Comparison of ENCODE assay signal across 15 cellular contexts in the genomic region with DNA sequence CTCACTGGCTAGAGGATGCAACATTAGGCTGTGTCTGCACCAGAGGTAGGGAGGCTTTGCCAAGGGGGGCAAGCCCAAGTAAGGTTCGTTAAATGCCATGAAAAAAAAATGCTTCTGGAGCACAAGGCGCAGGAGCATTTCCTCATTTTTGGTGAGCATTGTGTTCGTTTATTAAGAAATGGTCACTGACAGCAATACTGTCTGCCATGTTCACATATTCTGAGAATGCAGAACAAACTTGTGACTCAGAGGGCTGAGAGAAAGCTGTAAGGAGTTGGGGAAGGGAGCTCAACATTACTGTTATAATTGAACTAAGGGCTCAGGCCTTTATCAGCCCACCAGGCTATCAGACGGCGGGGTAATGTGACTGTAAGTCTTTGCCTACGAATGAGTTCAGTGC.
DNase-seq lines count a peak whose midpoint lies in the region; ATAC-seq and TF ChIP-seq lines count a peak whose summit lies in the region.
"Had no signal": no experiment of that assay in that cellular context is flagged by ENCODE, and none has a peak within 500 bp of the region (broad histone marks: within the 10 kb centered on the region; RNA-seq: fewer than 3 reads in every experiment).

No MANE protein-coding gene starts in this region.

- peak; percentile 2 for DNase-seq in NCI-H226
- no peak for DNase-seq in neural progenitor cell (ENCODE audit: low spot score)
- no peak for DNase-seq in GM13976 (ENCODE audit: low spot score)
- DNase-seq: activated T-cell treated with anti-CD3 and anti-CD28 coated beads, Interleukin-2, amount 50 U/mL, for 1 hour; central memory CD4-positive, alpha-beta T cell; pancreas; RPMI8226; stimulated activated CD4-positive, alpha-beta T cell treated with anti-CD3 and anti-CD28 coated beads, Interleukin-4, amount 100 ng/mL, for 24 hours had no signal

- intact Hi-C loops in dendritic cell treated with granulocyte-macrophage colony-stimulating factor and Interleukin-4, amounts not matched to agents 40 ng/mL and 50 ng/mL, for 4 days (cut with micrococcal nuclease): no loop called here

- H3K36me3 ChIP-seq in BLaER1 treated with 17β-estradiol and CSF1 and Interleukin-3, amounts not matched to agents 10 nM and 100 nM: no peaks in the 10 kb centered on the region
- no peaks in the 10 kb centered on the region for H3K36me3 ChIP-seq in neural progenitor cell
- H3K36me3 ChIP-seq: pancreas had no signal

- H3K4me3 ChIP-seq in BLaER1 treated with 17β-estradiol and CSF1 and Interleukin-3, amounts not matched to agents 10 nM and 100 nM: no peak overlapping the region
- H3K4me3 ChIP-seq in neural progenitor cell: no peak overlapping the region
- H3K4me3 ChIP-seq: pancreas had no signal

- H3K9ac ChIP-seq in BLaER1 treated with 17β-estradiol and CSF1 and Interleukin-3, amounts not matched to agents 10 nM and 100 nM: peak overlapping the region in 1 of 11 experiments; percentile 39; a peak in 2 of 22 replicates
- no peak overlapping the region for H3K9ac ChIP-seq in neural progenitor cell

- peaks cover 0 to 7% (median 0%) of the 10 kb centered on the region in 11 experiments; a peak in 3 of 22 replicates for H3K9me3 ChIP-seq in BLaER1 treated with 17β-estradiol and CSF1 and Interleukin-3, amounts not matched to agents 10 nM and 100 nM (replicated peaks in 1 of 11)
- H3K9me3 ChIP-seq in neural progenitor cell (ENCODE audit: low read depth): no peaks in the 10 kb centered on the region
- H3K9me3 ChIP-seq: pancreas had no signal

- no peaks in the 10 kb centered on the region for H4K20me1 ChIP-seq in BLaER1 treated with 17β-estradiol and CSF1 and Interleukin-3, amounts not matched to agents 10 nM and 100 nM
- H4K20me1 ChIP-seq in neural progenitor cell (ENCODE audit: low read depth): no peaks in the 10 kb centered on the region

- in situ Hi-C loops in GM13976 (cut with MboI; ENCODE audit: low sequenced_read_pairs, unreplicated experiment): no loop called here

- peaks cover 46% of the 10 kb centered on the region for H3K4me1 Mint-ChIP-seq in dendritic cell treated with granulocyte-macrophage colony-stimulating factor and Interleukin-4, amounts not matched to agents 40 ng/mL and 50 ng/mL, for 4 days (ENCODE audit: low read depth)
- peaks cover 50% of the 10 kb centered on the region for H3K4me1 Mint-ChIP-seq in neural progenitor cell
- H3K4me1 Mint-ChIP-seq in activated T-helper 17 cell treated with anti-CD3 and anti-CD28 coated beads, Interleukin-2, amount 50 U/mL, for 72 hours: no peaks in the 10 kb centered on the region
- H3K4me1 Mint-ChIP-seq: IgD-negative memory B cell had no signal

- TF ChIP-seq CTCF in neural progenitor cell (IDR thresholded peaks at IDR 0.05): no peak
- TF ChIP-seq CTCF in GM13976 (IDR thresholded peaks at IDR 0.05; ENCODE audit: borderline replicate concordance, control extremely low read depth, extremely low read depth, insufficient read depth, missing control alignments): no peak

- ATAC-seq in HG03095 (IDR thresholded peaks at IDR 0.05; ENCODE audit: unreplicated experiment) (no peak), GM18909 (IDR thresholded peaks at IDR 0.05; ENCODE audit: poor library complexity, unreplicated experiment) (no peak)
- ATAC-seq in activated T-helper 17 cell treated with anti-CD3 and anti-CD28 coated beads, Interleukin-2, amount 50 U/mL, for 72 hours (replicated peaks): no peak
- ATAC-seq: pancreas had no signal

- no peaks in the 10 kb centered on the region for H3K27me3 Mint-ChIP-seq in dendritic cell treated with granulocyte-macrophage colony-stimulating factor and Interleukin-4, amounts not matched to agents 40 ng/mL and 50 ng/mL, for 4 days
- H3K27me3 Mint-ChIP-seq in neural progenitor cell (ENCODE audit: insufficient read depth, low read depth): peaks cover 4% of the 10 kb centered on the region
- no peaks in the 10 kb centered on the region for H3K27me3 Mint-ChIP-seq in activated T-helper 17 cell treated with anti-CD3 and anti-CD28 coated beads, Interleukin-2, amount 50 U/mL, for 72 hours
- H3K27me3 Mint-ChIP-seq: IgD-negative memory B cell had no signal

- H2AFZ ChIP-seq in neural progenitor cell (replicated peaks): peak overlapping the region; percentile 23

- peaks cover 7 to 50% (median 27%) of the 10 kb centered on the region in 10 experiments; a peak in 18 of 20 replicates for H3K4me1 ChIP-seq in BLaER1 treated with 17β-estradiol and CSF1 and Interleukin-3, amounts not matched to agents 10 nM and 100 nM
- H3K4me1 ChIP-seq in neural progenitor cell: peaks cover 37% of the 10 kb centered on the region
- H3K4me1 ChIP-seq: pancreas had no signal

- H3F3A ChIP-seq in neural progenitor cell (ENCODE audit: low read depth): peaks cover 25% of the 10 kb centered on the region

- no peak overlapping the region for H3K4me3 Mint-ChIP-seq in dendritic cell treated with granulocyte-macrophage colony-stimulating factor and Interleukin-4, amounts not matched to agents 40 ng/mL and 50 ng/mL, for 4 days
- no peak overlapping the region for H3K4me3 Mint-ChIP-seq in neural progenitor cell
- no peak overlapping the region for H3K4me3 Mint-ChIP-seq in activated T-helper 17 cell treated with anti-CD3 and anti-CD28 coated beads, Interleukin-2, amount 50 U/mL, for 72 hours
- H3K4me3 Mint-ChIP-seq: IgD-negative memory B cell had no signal

- H3K36me3 Mint-ChIP-seq in dendritic cell treated with granulocyte-macrophage colony-stimulating factor and Interleukin-4, amounts not matched to agents 40 ng/mL and 50 ng/mL, for 4 days (ENCODE audit: low read depth): no peaks in the 10 kb centered on the region
- peaks cover 6% of the 10 kb centered on the region for H3K36me3 Mint-ChIP-seq in neural progenitor cell
- no peaks in the 10 kb centered on the region for H3K36me3 Mint-ChIP-seq in activated T-helper 17 cell treated with anti-CD3 and anti-CD28 coated beads, Interleukin-2, amount 50 U/mL, for 72 hours (ENCODE audit: low read depth)
- H3K36me3 Mint-ChIP-seq: IgD-negative memory B cell had no signal

- H3K9me3 Mint-ChIP-seq in dendritic cell treated with granulocyte-macrophage colony-stimulating factor and Interleukin-4, amounts not matched to agents 40 ng/mL and 50 ng/mL, for 4 days: peaks cover 8% of the 10 kb centered on the region
- H3K9me3 Mint-ChIP-seq in neural progenitor cell: peaks cover 9% of the 10 kb centered on the region
- peaks cover 10% of the 10 kb centered on the region for H3K9me3 Mint-ChIP-seq in activated T-helper 17 cell treated with anti-CD3 and anti-CD28 coated beads, Interleukin-2, amount 50 U/mL, for 72 hours

- no peaks in the 10 kb centered on the region for H3K79me2 ChIP-seq in neural progenitor cell (ENCODE audit: low read depth)

- peak overlapping the region; percentile 69 for H3K27ac Mint-ChIP-seq in dendritic cell treated with granulocyte-macrophage colony-stimulating factor and Interleukin-4, amounts not matched to agents 40 ng/mL and 50 ng/mL, for 4 days
- H3K27ac Mint-ChIP-seq in neural progenitor cell: peak overlapping the region; percentile 95
- no peak overlapping the region for H3K27ac Mint-ChIP-seq in activated T-helper 17 cell treated with anti-CD3 and anti-CD28 coated beads, Interleukin-2, amount 50 U/mL, for 72 hours

- H3K27me3 ChIP-seq in BLaER1 treated with 17β-estradiol and CSF1 and Interleukin-3, amounts not matched to agents 10 nM and 100 nM: no peaks in the 10 kb centered on the region
- no peaks in the 10 kb centered on the region for H3K27me3 ChIP-seq in neural progenitor cell
- H3K27me3 ChIP-seq: pancreas had no signal

- H3K27ac ChIP-seq in BLaER1 treated with 17β-estradiol and CSF1 and Interleukin-3, amounts not matched to agents 10 nM and 100 nM: peak overlapping the region in 5 of 11 experiments; percentile 22 to 65 (median 57); a peak in 9 of 22 replicates
- peak overlapping the region; percentile 94 for H3K27ac ChIP-seq in neural progenitor cell
- H3K27ac ChIP-seq: pancreas, VCaP had no signal

- H3K4me2 ChIP-seq in BLaER1 treated with 17β-estradiol and CSF1 and Interleukin-3, amounts not matched to agents 10 nM and 100 nM: peak overlapping the region; percentile 7 to 70 (median 29); a peak in 14 of 22 replicates
- H3K4me2 ChIP-seq in neural progenitor cell: peak overlapping the region; percentile 54
